ENCODE assay signal across 1 cellular context in genomic region chrX:63050225-63050624, GRCh38.
TF ChIP-seq lines count a peak whose summit lies in the region.

No MANE protein-coding gene starts in this region.

TF ChIP-seq in HCT116, 20 proteins besides CTCF, POLR2A, EP300 and RAD21 (continued from another document):
- no peak for TF ChIP-seq JUND (IDR thresholded peaks at IDR 0.05)
- TF ChIP-seq ZNF274 (IDR thresholded peaks at IDR 0.05; ENCODE audit: low read depth, low read length): no peak
- TF ChIP-seq SIN3A (IDR thresholded peaks at IDR 0.05; ENCODE audit: low read depth): no peak
- TF ChIP-seq CBX3 (IDR thresholded peaks at IDR 0.05; ENCODE audit: low read depth): no peak
- no peak for TF ChIP-seq REST (IDR thresholded peaks at IDR 0.05; ENCODE audit: low read depth)
- TF ChIP-seq FOSL1 (IDR thresholded peaks at IDR 0.05; ENCODE audit: low read depth): no peak
- TF ChIP-seq SRF (IDR thresholded peaks at IDR 0.05; ENCODE audit: low read depth): no peak
- no peak for TF ChIP-seq ZBTB33 (IDR thresholded peaks at IDR 0.05; ENCODE audit: extremely low read depth, insufficient replicate concordance, low read length)
- TF ChIP-seq SP1 (IDR thresholded peaks at IDR 0.05; ENCODE audit: low read depth): no peak
TF ChIP-seq in HCT116: peak in this region for 0.
